Comparison of ENCODE assay signal across 9 cellular contexts in genomic region chr3:106629215-106629832, GRCh38.
DNase-seq lines count a peak whose midpoint lies in the region; ATAC-seq and TF ChIP-seq lines count a peak whose summit lies in the region.
"Had no signal": no experiment of that assay in that cellular context is flagged by ENCODE, and none has a peak within 500 bp of the region (broad histone marks: within the 10 kb centered on the region; RNA-seq: fewer than 3 reads in every experiment).

No MANE protein-coding gene starts in this region.

- POLR2A ChIA-PET in A673 (lab: Charles Lee; ENCODE audit: low non-redundant PET) = interaction anchor here (0.5 to 1.2 kb wide), 3 partner anchors 8 to 88 kb away, joined by 4 to 8 read pairs (median 8); no protein-coding TSS in a partner anchor
- POLR2A ChIA-PET in activated CD4-positive, alpha-beta memory T cell treated with anti-CD3 and anti-CD28 coated beads for 36 hours (lab: Charles Lee) = no interaction called here

- intact Hi-C loops in A673 (cut with micrococcal nuclease; ENCODE audit: unreplicated experiment) (loop anchor here (1.0 kb wide), 1 partner anchor 88 kb away; no protein-coding TSS in a partner anchor), mucosa of descending colon (cut with DNase I, micrococcal nuclease) (no loop called here)
- intact Hi-C loops in activated CD4-positive, alpha-beta memory T cell treated with anti-CD3 and anti-CD28 coated beads for 36 hours (cut with micrococcal nuclease) = no loop called here

- no peaks in the 10 kb centered on the region for H3K4me1 Mint-ChIP-seq in activated CD4-positive, alpha-beta memory T cell treated with anti-CD3 and anti-CD28 coated beads for 36 hours (ENCODE audit: low read depth)
- H3K4me1 Mint-ChIP-seq: activated CD4-positive, alpha-beta memory T cell treated with anti-CD3 and anti-CD28 coated beads, Interleukin-2, amount 10 ng/mL, durations not matched to agents 7 days and 5 days had no signal

- CTCF ChIA-PET in A673 (lab: Charles Lee) = interaction anchor here (1.1 kb wide), 1 partner anchor 88 kb away, joined by 3 read pairs; no protein-coding TSS in a partner anchor
- CTCF ChIA-PET in activated CD4-positive, alpha-beta memory T cell treated with anti-CD3 and anti-CD28 coated beads for 36 hours (lab: Charles Lee) = no interaction called here

- no peaks in the 10 kb centered on the region for H3K27me3 Mint-ChIP-seq in activated CD4-positive, alpha-beta memory T cell treated with anti-CD3 and anti-CD28 coated beads for 36 hours
- H3K27me3 Mint-ChIP-seq: activated CD4-positive, alpha-beta memory T cell treated with anti-CD3 and anti-CD28 coated beads, Interleukin-2, amount 10 ng/mL, durations not matched to agents 7 days and 5 days had no signal

- H3K4me3 ChIP-seq in A673 (ENCODE audit: low read depth, low read length, poor library complexity, severe bottlenecking) (no peak overlapping the region), mucosa of descending colon (no peak overlapping the region)

- H3K9me3 ChIP-seq in A673 (ENCODE audit: low read depth, low read length, poor library complexity, severe bottlenecking) (peaks cover 9% of the 10 kb centered on the region), mucosa of descending colon (no peaks in the 10 kb centered on the region)

- no peaks in the 10 kb centered on the region for H3K36me3 Mint-ChIP-seq in activated CD4-positive, alpha-beta memory T cell treated with anti-CD3 and anti-CD28 coated beads for 36 hours

- peak overlapping the region; percentile 90 for H3K27ac ChIP-seq in A673 (ENCODE audit: low read depth, low read length, poor library complexity, severe bottlenecking)

- peaks cover 4% of the 10 kb centered on the region for H3K36me3 ChIP-seq in A673 (ENCODE audit: insufficient read depth, low read length, poor library complexity, severe bottlenecking)
- H3K36me3 ChIP-seq in mucosa of descending colon (ENCODE audit: low read depth) = no peaks in the 10 kb centered on the region

- peaks cover 7% of the 10 kb centered on the region for H3K9me3 Mint-ChIP-seq in activated CD4-positive, alpha-beta memory T cell treated with anti-CD3 and anti-CD28 coated beads for 36 hours

- DNase-seq in A673 (ENCODE audit: low spot score) (peak; percentile 96), NCI-H69 (lab: John Stamatoyannopoulos, UW) (peak; percentile 43), activated T-cell treated with anti-CD3 and anti-CD28 coated beads for 4 hours (no peak), mucosa of descending colon (no peak), NCI-H1048 (lab: John Stamatoyannopoulos, UW) (no peak)
- no peak for DNase-seq in activated CD4-positive, alpha-beta memory T cell treated with anti-CD3 and anti-CD28 coated beads for 36 hours
- DNase-seq: activated CD4-positive, alpha-beta memory T cell treated with anti-CD3 and anti-CD28 coated beads, Interleukin-2, amount 10 ng/mL, durations not matched to agents 7 days and 5 days had no signal

- H3K4me3 Mint-ChIP-seq in activated CD4-positive, alpha-beta memory T cell treated with anti-CD3 and anti-CD28 coated beads for 36 hours = no peak overlapping the region
- H3K4me3 Mint-ChIP-seq: activated CD4-positive, alpha-beta memory T cell treated with anti-CD3 and anti-CD28 coated beads, Interleukin-2, amount 10 ng/mL, durations not matched to agents 7 days and 5 days had no signal

- no TSS peak for BruUV-seq in A673 (replicated peaks; lab: Mats Ljungman, UMichigan)

- no peak for TF ChIP-seq CTCF in A673 (conservative IDR thresholded peaks at IDR 0.05; ENCODE audit: low read depth, low read length)
- TF ChIP-seq CTCF in mucosa of descending colon (IDR thresholded peaks at IDR 0.05) = no peak

- no peak overlapping the region for H3K27ac Mint-ChIP-seq in activated CD4-positive, alpha-beta memory T cell treated with anti-CD3 and anti-CD28 coated beads for 36 hours
- H3K27ac Mint-ChIP-seq: activated CD4-positive, alpha-beta memory T cell treated with anti-CD3 and anti-CD28 coated beads, Interleukin-2, amount 10 ng/mL, durations not matched to agents 7 days and 5 days had no signal

- ATAC-seq in GM19372 (IDR thresholded peaks at IDR 0.05; ENCODE audit: low read depth, unreplicated experiment) (peak; percentile 78), HG02884 (IDR thresholded peaks at IDR 0.05; ENCODE audit: unreplicated experiment) (peak; percentile 74), mucosa of descending colon (no peak)

- no peaks in the 10 kb centered on the region for H3K27me3 ChIP-seq in A673 (replicated peaks; ENCODE audit: insufficient read depth, low read depth, low read length, poor library complexity)

- H3K4me1 ChIP-seq in A673 (ENCODE audit: insufficient read depth, low read length, poor library complexity, severe bottlenecking) (peaks cover 45% of the 10 kb centered on the region), mucosa of descending colon (ENCODE audit: low read depth) (no peaks in the 10 kb centered on the region)

Comparison
In these comparisons a context has a peak if more than half of its experiments do, and no peak if none do; other contexts are left out.
1. DNase-seq: peak in A673 (single experiment) and NCI-H69 (single experiment); none in activated T-cell treated with anti-CD3 and anti-CD28 coated beads for 4 hours (single experiment), mucosa of descending colon (0 of 3), activated CD4-positive, alpha-beta memory T cell treated with anti-CD3 and anti-CD28 coated beads for 36 hours (single experiment) and NCI-H1048 (single experiment).